ENCODE assay signal across 8 cellular contexts in the genomic region with DNA sequence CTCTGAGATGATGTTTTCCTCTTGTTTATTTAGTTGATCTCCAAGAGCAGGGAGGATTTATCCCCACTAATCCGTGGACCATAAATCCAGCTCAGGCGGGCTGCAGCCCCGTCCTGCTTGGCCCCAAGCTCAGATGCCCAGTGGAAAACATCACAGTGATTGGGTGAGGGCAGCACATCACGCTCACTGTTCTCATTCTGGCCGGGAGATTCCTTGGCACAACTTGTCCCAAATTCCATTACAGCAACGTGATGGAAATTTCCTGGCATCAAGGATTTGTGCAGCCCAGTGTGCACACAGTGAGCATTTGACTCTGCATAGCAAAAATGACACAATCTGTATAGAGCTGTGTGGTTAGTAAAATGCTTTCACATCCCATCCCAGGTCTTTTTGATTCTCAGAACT.
DNase-seq lines count a peak whose midpoint lies in the region; ATAC-seq, FAIRE-seq and TF ChIP-seq lines count a peak whose summit lies in the region.
"Had no signal": no experiment of that assay in that cellular context is flagged by ENCODE, and none has a peak within 500 bp of the region (broad histone marks: within the 10 kb centered on the region; RNA-seq: fewer than 3 reads in every experiment).

No MANE protein-coding gene starts in this region.

- H3K36me3 ChIP-seq in PC-3 (ENCODE audit: low read depth, low read length) = no peaks in the 10 kb centered on the region

- no TSS peak for BruUV-seq in PC-3 (replicated peaks; lab: Mats Ljungman, UMichigan)
- BruUV-seq in Calu3 (replicated peaks; lab: Mats Ljungman, UMichigan) = no TSS peak

- H3K9me3 ChIP-seq in PC-3 (ENCODE audit: low read length) = no peaks in the 10 kb centered on the region

- H3K9me2 ChIP-seq in PC-3 (replicated peaks; ENCODE audit: low read length) = no peaks in the 10 kb centered on the region

- no peaks in the 10 kb centered on the region for H4K20me1 ChIP-seq in PC-3 (ENCODE audit: low read length)

- DNase-seq in PC-3 = peak; percentile 8
- peak; percentile 64 for DNase-seq in epithelial cell of esophagus (ENCODE audit: low read depth)
- peak; percentile 85 for DNase-seq in mesenteric fat pad (ENCODE audit: low spot score)
- DNase-seq in ureter (ENCODE audit: low spot score) = peak; percentile 81
- DNase-seq in Calu3 = no peak
- DNase-seq in stimulated activated CD4-positive, alpha-beta T cell treated with anti-CD3 and anti-CD28 coated beads, Interleukin-4, amount 100 ng/mL, for 24 hours = no peak
- no peak for DNase-seq in GM12892 (ENCODE audit: insufficient read length)

- no peak for TF ChIP-seq POLR2A in GM12892 (IDR thresholded peaks at IDR 0.05; ENCODE audit: low read depth, low read length)

- POLR2A ChIA-PET in PC-3 (lab: Charles Lee; ENCODE audit: unreplicated experiment) = interaction anchor here (0.9 kb wide), 1 partner anchor 23 kb away, joined by 3 read pairs; no protein-coding TSS in a partner anchor

- TF ChIP-seq CTCF in PC-3 (conservative IDR thresholded peaks at IDR 0.05; ENCODE audit: low read depth, low read length) (no peak), epithelial cell of esophagus (IDR thresholded peaks at IDR 0.05; ENCODE audit: insufficient read depth, low read depth, low read length, missing control alignments) (no peak), Calu3 (IDR thresholded peaks at IDR 0.05; ENCODE audit: unreplicated experiment) (no peak)

- H3K4me1 ChIP-seq in PC-3 (ENCODE audit: insufficient read depth, low read length) = peaks cover 9% of the 10 kb centered on the region; the same call in 1 of the 2 replicates

- H3K4me3 ChIP-seq in PC-3 (ENCODE audit: low read length) (no peak overlapping the region), epithelial cell of esophagus (ENCODE audit: low read length) (no peak overlapping the region)

- H3K9me3 Mint-ChIP-seq in Calu3 (ENCODE audit: low read depth, unreplicated experiment) = no peaks in the 10 kb centered on the region

- peaks cover 10% of the 10 kb centered on the region for H3K4me1 Mint-ChIP-seq in Calu3 (ENCODE audit: low read depth, unreplicated experiment)

- no peak overlapping the region for H3K27ac Mint-ChIP-seq in Calu3 (ENCODE audit: unreplicated experiment)

- CTCF ChIA-PET in PC-3 (lab: Charles Lee) (no interaction called here), Calu3 (lab: Charles Lee) (no interaction called here)

- no peak overlapping the region for H3K27ac ChIP-seq in PC-3 (ENCODE audit: low read length)

- no peak overlapping the region for H3K4me3 Mint-ChIP-seq in Calu3 (ENCODE audit: low read depth, unreplicated experiment)

- no peak for FAIRE-seq in GM12892 (lab: Jason Lieb, UNC)

- H3F3A ChIP-seq in PC-3 (ENCODE audit: low read length, unreplicated experiment) = no peaks in the 10 kb centered on the region

- no peaks in the 10 kb centered on the region for H3K36me3 Mint-ChIP-seq in Calu3 (ENCODE audit: insufficient read depth, unreplicated experiment)

- intact Hi-C loops in PC-3 (cut with micrococcal nuclease) (no loop called here), Calu3 (cut with micrococcal nuclease; ENCODE audit: unreplicated experiment) (no loop called here)

- H3K79me2 ChIP-seq in PC-3 (ENCODE audit: low read length) = no peaks in the 10 kb centered on the region

- H3K4me2 ChIP-seq in PC-3 (ENCODE audit: low read length) = no peak overlapping the region

- H2AFZ ChIP-seq in PC-3 (ENCODE audit: low read length) = no peak overlapping the region

- no peak for ATAC-seq in PC-3
- ATAC-seq: left colon had no signal

- no peak overlapping the region for H3K9ac ChIP-seq in PC-3 (ENCODE audit: low read length)

- H3K27me3 Mint-ChIP-seq in Calu3 (ENCODE audit: unreplicated experiment) = no peaks in the 10 kb centered on the region

- peaks cover 39% of the 10 kb centered on the region for H3K27me3 ChIP-seq in PC-3 (ENCODE audit: low read length)

Comparison
In these comparisons a context has a peak if more than half of its experiments do, and no peak if none do; other contexts are left out.
1. DNase-seq: peak in PC-3 (single experiment), epithelial cell of esophagus (single experiment), mesenteric fat pad (single experiment) and ureter (single experiment); none in Calu3 (single experiment), stimulated activated CD4-positive, alpha-beta T cell treated with anti-CD3 and anti-CD28 coated beads, Interleukin-4, amount 100 ng/mL, for 24 hours (single experiment) and GM12892 (single experiment).